1 cellular context compared by ENCODE assay signal in the genomic region with DNA sequence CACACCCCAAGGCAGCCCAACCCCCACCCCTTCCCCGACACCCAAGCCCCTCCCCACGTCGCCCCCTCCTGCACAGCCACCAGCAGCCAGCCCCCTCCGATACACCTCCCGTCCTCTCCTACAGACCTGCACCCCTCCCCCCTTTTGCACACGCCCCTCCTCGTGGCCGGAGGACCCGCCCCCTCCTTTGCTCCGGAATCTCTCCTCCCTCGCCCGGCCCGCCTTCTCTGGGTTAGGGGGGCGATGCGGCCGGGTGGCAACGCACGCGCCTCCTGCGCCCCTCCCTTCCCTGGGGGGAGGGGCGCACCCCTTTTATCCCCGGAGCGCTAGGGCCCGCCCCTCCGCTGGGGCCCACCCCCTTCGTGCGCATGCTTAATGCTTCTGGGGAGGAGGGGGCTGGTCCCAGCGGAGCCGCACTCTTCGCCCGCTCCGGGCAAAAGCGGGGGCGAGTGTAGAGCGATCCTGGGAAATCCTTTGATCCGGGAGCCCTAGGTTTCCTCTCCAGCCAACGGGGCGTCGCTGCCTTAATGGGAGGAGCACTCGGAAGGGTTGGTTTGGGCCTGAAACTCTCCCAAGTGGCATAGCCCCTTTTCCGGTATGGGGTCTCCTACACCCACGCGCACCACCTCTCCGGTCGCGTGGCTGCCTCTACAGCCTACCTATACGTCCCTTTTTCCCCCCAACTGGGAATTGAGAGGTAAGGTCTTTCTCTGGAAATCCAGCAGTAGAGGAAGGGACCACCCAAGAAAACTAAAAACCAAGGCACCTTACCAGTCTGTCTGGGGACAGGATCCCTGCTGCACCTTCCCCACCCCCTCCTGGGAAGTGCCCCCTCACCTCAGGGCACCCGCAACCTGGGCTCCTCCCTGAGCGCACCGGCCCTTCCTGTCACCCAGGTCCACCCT.
TF ChIP-seq lines count a peak whose summit lies in the region.

No MANE protein-coding gene starts in this region.

TF ChIP-seq in GM12878, 131 proteins besides CTCF, POLR2A, EP300 and RAD21:
- TF ChIP-seq TCF3 (IDR thresholded peaks at IDR 0.05; ENCODE audit: borderline replicate concordance, insufficient read depth, low read depth, low read length) (0 out of 2 replicates have a peak, but pooled peaks have one; percentile 31), MEF2B (IDR thresholded peaks at IDR 0.05; ENCODE audit: partially characterized antibody, poor library complexity, severe bottlenecking) (peak; percentile 49), HDAC6 (IDR thresholded peaks at IDR 0.05; ENCODE audit: unreplicated experiment) (no peak), BHLHE40 (IDR thresholded peaks at IDR 0.05; ENCODE audit: borderline replicate concordance in 1 of 2, low read depth in 2 of 2, low read length in 1 of 2) (peak; percentile 84 to 93; a peak in 3 of 4 replicates), RFX5 (IDR thresholded peaks at IDR 0.05; ENCODE audit: low read depth, low read length) (peak; percentile 60; the same call in 1 of the 2 replicates), CREM (IDR thresholded peaks at IDR 0.05; ENCODE audit: low read depth) (peak; percentile 10; the same call in 1 of the 2 replicates), EGR1 (IDR thresholded peaks at IDR 0.05; ENCODE audit: borderline replicate concordance in 1 of 2, low read depth in 2 of 2, low read length in 2 of 2) (peak in 1 of 2 experiments; percentile 61; a peak in 1 of 3 replicates), GATAD2B (conservative IDR thresholded peaks at IDR 0.05; ENCODE audit: low read depth) (peak; percentile 63), EED (IDR thresholded peaks at IDR 0.05; ENCODE audit: low read depth) (0 out of 2 replicates have a peak, but pooled peaks have one; percentile 7), BACH1 (IDR thresholded peaks at IDR 0.05; ENCODE audit: borderline replicate concordance) (peak; percentile 23; the same call in 1 of the 2 replicates), NFYA (IDR thresholded peaks at IDR 0.05; ENCODE audit: borderline replicate concordance, low read depth, low read length) (no peak), IRF4 (IDR thresholded peaks at IDR 0.05; ENCODE audit: low read depth, low read length) (no peak), ZNF274 (IDR thresholded peaks at IDR 0.05; ENCODE audit: insufficient read depth, insufficient read length) (no peak), PAX5 (IDR thresholded peaks at IDR 0.05; ENCODE audit: borderline replicate concordance, low read depth, low read length) (0 out of 2 replicates have a peak, but pooled peaks have one; percentile 42), IKZF1 (conservative IDR thresholded peaks at IDR 0.05) (peak; percentile 44; the same call in 1 of the 2 replicates), RCOR1 (conservative IDR thresholded peaks at IDR 0.05; ENCODE audit: low read depth, low read length) (0 out of 2 replicates have a peak, but pooled peaks have one; percentile 36), TCF12 (IDR thresholded peaks at IDR 0.05; ENCODE audit: low read depth, low read length) (0 out of 2 replicates have a peak, but pooled peaks have one; percentile 5), CREB1 (IDR thresholded peaks at IDR 0.05; ENCODE audit: low read depth) (peak; percentile 58), ZNF24 (IDR thresholded peaks at IDR 0.05) (no peak), RB1 (IDR thresholded peaks at IDR 0.05; ENCODE audit: borderline replicate concordance) (peak; percentile 69; the same call in 1 of the 2 replicates), IKZF2 (IDR thresholded peaks at IDR 0.05) (0 out of 4 replicates have a peak, but pooled peaks have one; percentile 18 to 25), ATF7 (IDR thresholded peaks at IDR 0.05; ENCODE audit: low read depth) (peak; percentile 36; the same call in 1 of the 2 replicates), CHD2 (IDR thresholded peaks at IDR 0.05; ENCODE audit: borderline replicate concordance, low read depth, low read length) (peak; percentile 85), SIN3A (IDR thresholded peaks at IDR 0.05; ENCODE audit: low read depth, low read length) (0 out of 2 replicates have a peak, but pooled peaks have one; percentile 18), CBX3 (IDR thresholded peaks at IDR 0.05; ENCODE audit: borderline replicate concordance, low read depth) (no peak), NRF1 (conservative IDR thresholded peaks at IDR 0.05; ENCODE audit: low read depth, low read length) (peak; percentile 60), NR2C1 (IDR thresholded peaks at IDR 0.05) (peak; percentile 63), SMAD1 (IDR thresholded peaks at IDR 0.05; ENCODE audit: low read depth, partially characterized antibody) (no peak), SP1 (IDR thresholded peaks at IDR 0.05; ENCODE audit: low read depth, low read length) (peak; percentile 51), MEF2A (IDR thresholded peaks at IDR 0.05; ENCODE audit: insufficient read depth, low read depth, low read length) (no peak), NBN (IDR thresholded peaks at IDR 0.05) (0 out of 2 replicates have a peak, but pooled peaks have one; percentile 41), SMAD5 (IDR thresholded peaks at IDR 0.05; ENCODE audit: low read depth) (0 out of 2 replicates have a peak, but pooled peaks have one; percentile 36), POLR2AphosphoS5 (IDR thresholded peaks at IDR 0.05; ENCODE audit: low read length) (peak; percentile 56; the same call in 1 of the 2 replicates), RELA (IDR thresholded peaks at IDR 0.05; ENCODE audit: borderline replicate concordance, partially characterized antibody) (peak; percentile 13), EZH2 (IDR thresholded peaks at IDR 0.05; ENCODE audit: borderline replicate concordance, control insufficient read depth, low read depth, low read length) (no peak), DPF2 (IDR thresholded peaks at IDR 0.05) (peak; percentile 17; the same call in 1 of the 2 replicates), HDGF (IDR thresholded peaks at IDR 0.05) (peak; percentile 50; the same call in 1 of the 2 replicates)
- TF ChIP-seq, protein P1, sequence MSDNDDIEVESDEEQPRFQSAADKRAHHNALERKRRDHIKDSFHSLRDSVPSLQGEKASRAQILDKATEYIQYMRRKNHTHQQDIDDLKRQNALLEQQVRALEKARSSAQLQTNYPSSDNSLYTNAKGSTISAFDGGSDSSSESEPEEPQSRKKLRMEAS (IDR thresholded peaks at IDR 0.05; ENCODE audit: low read depth, low read length): peak; percentile 71
- TF ChIP-seq, protein P2, sequence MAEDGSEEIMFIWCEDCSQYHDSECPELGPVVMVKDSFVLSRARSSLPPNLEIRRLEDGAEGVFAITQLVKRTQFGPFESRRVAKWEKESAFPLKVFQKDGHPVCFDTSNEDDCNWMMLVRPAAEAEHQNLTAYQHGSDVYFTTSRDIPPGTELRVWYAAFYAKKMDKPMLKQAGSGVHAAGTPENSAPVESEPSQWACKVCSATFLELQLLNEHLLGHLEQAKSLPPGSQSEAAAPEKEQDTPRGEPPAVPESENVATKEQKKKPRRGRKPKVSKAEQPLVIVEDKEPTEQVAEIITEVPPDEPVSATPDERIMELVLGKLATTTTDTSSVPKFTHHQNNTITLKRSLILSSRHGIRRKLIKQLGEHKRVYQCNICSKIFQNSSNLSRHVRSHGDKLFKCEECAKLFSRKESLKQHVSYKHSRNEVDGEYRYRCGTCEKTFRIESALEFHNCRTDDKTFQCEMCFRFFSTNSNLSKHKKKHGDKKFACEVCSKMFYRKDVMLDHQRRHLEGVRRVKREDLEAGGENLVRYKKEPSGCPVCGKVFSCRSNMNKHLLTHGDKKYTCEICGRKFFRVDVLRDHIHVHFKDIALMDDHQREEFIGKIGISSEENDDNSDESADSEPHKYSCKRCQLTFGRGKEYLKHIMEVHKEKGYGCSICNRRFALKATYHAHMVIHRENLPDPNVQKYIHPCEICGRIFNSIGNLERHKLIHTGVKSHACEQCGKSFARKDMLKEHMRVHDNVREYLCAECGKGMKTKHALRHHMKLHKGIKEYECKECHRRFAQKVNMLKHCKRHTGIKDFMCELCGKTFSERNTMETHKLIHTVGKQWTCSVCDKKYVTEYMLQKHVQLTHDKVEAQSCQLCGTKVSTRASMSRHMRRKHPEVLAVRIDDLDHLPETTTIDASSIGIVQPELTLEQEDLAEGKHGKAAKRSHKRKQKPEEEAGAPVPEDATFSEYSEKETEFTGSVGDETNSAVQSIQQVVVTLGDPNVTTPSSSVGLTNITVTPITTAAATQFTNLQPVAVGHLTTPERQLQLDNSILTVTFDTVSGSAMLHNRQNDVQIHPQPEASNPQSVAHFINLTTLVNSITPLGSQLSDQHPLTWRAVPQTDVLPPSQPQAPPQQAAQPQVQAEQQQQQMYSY (CRISPR knock-in tag; IDR thresholded peaks at IDR 0.05): no peak
- TF ChIP-seq, protein P3, sequence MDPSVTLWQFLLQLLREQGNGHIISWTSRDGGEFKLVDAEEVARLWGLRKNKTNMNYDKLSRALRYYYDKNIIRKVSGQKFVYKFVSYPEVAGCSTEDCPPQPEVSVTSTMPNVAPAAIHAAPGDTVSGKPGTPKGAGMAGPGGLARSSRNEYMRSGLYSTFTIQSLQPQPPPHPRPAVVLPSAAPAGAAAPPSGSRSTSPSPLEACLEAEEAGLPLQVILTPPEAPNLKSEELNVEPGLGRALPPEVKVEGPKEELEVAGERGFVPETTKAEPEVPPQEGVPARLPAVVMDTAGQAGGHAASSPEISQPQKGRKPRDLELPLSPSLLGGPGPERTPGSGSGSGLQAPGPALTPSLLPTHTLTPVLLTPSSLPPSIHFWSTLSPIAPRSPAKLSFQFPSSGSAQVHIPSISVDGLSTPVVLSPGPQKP (IDR thresholded peaks at IDR 0.05; ENCODE audit: low read depth, low read length): 0 out of 2 replicates have a peak, but pooled peaks have one; percentile 11
- TF ChIP-seq, protein P4, sequence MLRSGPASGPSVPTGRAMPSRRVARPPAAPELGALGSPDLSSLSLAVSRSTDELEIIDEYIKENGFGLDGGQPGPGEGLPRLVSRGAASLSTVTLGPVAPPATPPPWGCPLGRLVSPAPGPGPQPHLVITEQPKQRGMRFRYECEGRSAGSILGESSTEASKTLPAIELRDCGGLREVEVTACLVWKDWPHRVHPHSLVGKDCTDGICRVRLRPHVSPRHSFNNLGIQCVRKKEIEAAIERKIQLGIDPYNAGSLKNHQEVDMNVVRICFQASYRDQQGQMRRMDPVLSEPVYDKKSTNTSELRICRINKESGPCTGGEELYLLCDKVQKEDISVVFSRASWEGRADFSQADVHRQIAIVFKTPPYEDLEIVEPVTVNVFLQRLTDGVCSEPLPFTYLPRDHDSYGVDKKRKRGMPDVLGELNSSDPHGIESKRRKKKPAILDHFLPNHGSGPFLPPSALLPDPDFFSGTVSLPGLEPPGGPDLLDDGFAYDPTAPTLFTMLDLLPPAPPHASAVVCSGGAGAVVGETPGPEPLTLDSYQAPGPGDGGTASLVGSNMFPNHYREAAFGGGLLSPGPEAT (IDR thresholded peaks at IDR 0.05; ENCODE audit: low read depth): peak; percentile 54
TF ChIP-seq in GM12878: peak in this region for 31.
